Comparison of ENCODE assay signal across 8 cellular contexts in genomic region chr7:99551767-99552463, GRCh38. TPM values are rescaled to one million over a fixed set of nuclear protein-coding genes. Genes with fewer than 3 reads are reported as not detected.
DNase-seq lines count a peak whose midpoint lies in the region; ATAC-seq and TF ChIP-seq lines count a peak whose summit lies in the region.

FAM200A (minus strand) TSS chr7:99552114; CDS start chr7:99548407, 3,707 bp downstream.

- H3K4me3 Mint-ChIP-seq in GM23338 (peak within 1 kb of the TSS; percentile 90), neural progenitor cell (peak within 1 kb of the TSS; percentile 87)

- H3K9me2 ChIP-seq in GM23338 (ENCODE audit: insufficient read depth) (no peaks in the 10 kb centered on the region), Loucy (replicated peaks; ENCODE audit: low read depth, low read length) (no peaks in the 10 kb centered on the region)

- H2AFZ ChIP-seq in GM23338 (peak within 1 kb of the TSS; percentile 93), Loucy (ENCODE audit: low read length) (peak within 1 kb of the TSS; percentile 94), neural progenitor cell (replicated peaks) (peak within 1 kb of the TSS; percentile 87)

- H4K20me1 ChIP-seq in GM23338 (replicated peaks; ENCODE audit: insufficient read depth) (0 out of 2 replicates have a peak, but pooled peaks cover 2% of the 10 kb centered on the region), Loucy (ENCODE audit: insufficient read depth, low read length, poor library complexity, severe bottlenecking) (no peaks in the 10 kb centered on the region), neural progenitor cell (ENCODE audit: low read depth) (no peaks in the 10 kb centered on the region)

- H3K27ac ChIP-seq in GM23338 (ENCODE audit: low read depth) (peak within 1 kb of the TSS; percentile 60; the same call in 1 of the 2 replicates), neural progenitor cell (no peak within 1 kb of the TSS), stomach smooth muscle (ENCODE audit: low read length) (peak within 1 kb of the TSS; percentile 84)

- H3K27me3 Mint-ChIP-seq in GM23338 (ENCODE audit: insufficient read depth, low read depth, poor library complexity), result peaks cover 3% of the 10 kb centered on the region
- no peaks in the 10 kb centered on the region for H3K27me3 Mint-ChIP-seq in neural progenitor cell (ENCODE audit: insufficient read depth, low read depth)

- H3K27me3 ChIP-seq in GM23338 (ENCODE audit: insufficient read depth) (no peaks in the 10 kb centered on the region), Loucy (ENCODE audit: insufficient read depth, low read length, poor library complexity, severe bottlenecking) (no peaks in the 10 kb centered on the region), neural progenitor cell (no peaks in the 10 kb centered on the region), stomach smooth muscle (ENCODE audit: control insufficient read depth in 1 of 2, insufficient read depth in 2 of 2, low read length in 2 of 2) (no peaks in the 10 kb centered on the region)

- peak; percentile 100 for ATAC-seq in GM23338

- H3K36me3 Mint-ChIP-seq in GM23338 (ENCODE audit: low read depth) (peaks cover 38% of the 10 kb centered on the region), neural progenitor cell (peaks cover 34% of the 10 kb centered on the region)

- no peaks in the 10 kb centered on the region for H3K9me3 ChIP-seq in Loucy (ENCODE audit: insufficient read depth, low read depth, low read length)
- H3K9me3 ChIP-seq in neural progenitor cell (ENCODE audit: low read depth), result peaks cover 9% of the 10 kb centered on the region
- H3K9me3 ChIP-seq in stomach smooth muscle (ENCODE audit: control insufficient read depth in 2 of 2, low read length in 2 of 2), result no peaks in the 10 kb centered on the region

- H3K9me3 Mint-ChIP-seq in GM23338 (peaks cover 22% of the 10 kb centered on the region; the same call in 2 of the 3 replicates), neural progenitor cell (peaks cover 12% of the 10 kb centered on the region)

- H3K4me1 Mint-ChIP-seq in GM23338 (peaks cover 4% of the 10 kb centered on the region; the same call in 1 of the 3 replicates), neural progenitor cell (peaks cover 13% of the 10 kb centered on the region)

- H3F3A ChIP-seq in GM23338 (replicated peaks; ENCODE audit: low read depth) (peaks cover 4% of the 10 kb centered on the region; the same call in 1 of the 2 replicates), Loucy (ENCODE audit: low read depth) (no peaks in the 10 kb centered on the region), neural progenitor cell (ENCODE audit: low read depth) (peaks cover 5% of the 10 kb centered on the region)

- TF ChIP-seq CTCF in GM23338 (conservative IDR thresholded peaks at IDR 0.05; ENCODE audit: low read depth in 2 of 2) (no peak), Loucy (conservative IDR thresholded peaks at IDR 0.05; ENCODE audit: low read length) (no peak), neural progenitor cell (IDR thresholded peaks at IDR 0.05) (no peak)

- H3K27ac Mint-ChIP-seq in GM23338 (peak within 1 kb of the TSS; percentile 68; the same call in 1 of the 2 replicates), neural progenitor cell (peak within 1 kb of the TSS; percentile 10)

- H3K4me2 ChIP-seq in GM23338 (peak within 1 kb of the TSS; percentile 75), Loucy (ENCODE audit: low read depth, low read length, poor library complexity, severe bottlenecking) (peak within 1 kb of the TSS; percentile 93), neural progenitor cell (peak within 1 kb of the TSS; percentile 99)

- H3K9ac ChIP-seq in Loucy (ENCODE audit: low read depth, low read length, poor library complexity, severe bottlenecking) (peak within 1 kb of the TSS; percentile 95), neural progenitor cell (peak within 1 kb of the TSS; percentile 97), stomach smooth muscle (ENCODE audit: low read length in 2 of 2) (peak within 1 kb of the TSS; percentile 95 to 99)

- H3K4me3 ChIP-seq in GM23338 (peak within 1 kb of the TSS; percentile 95), Loucy (ENCODE audit: low read length, poor library complexity, severe bottlenecking) (peak within 1 kb of the TSS; percentile 91), neural progenitor cell (peak within 1 kb of the TSS; percentile 81), stomach smooth muscle (ENCODE audit: low read length in 2 of 2) (peak within 1 kb of the TSS; percentile 88 to 99)

- peaks cover 5% of the 10 kb centered on the region; the same call in 1 of the 2 replicates for H3K4me1 ChIP-seq in GM23338 (ENCODE audit: insufficient read depth)
- H3K4me1 ChIP-seq in Loucy (ENCODE audit: insufficient read depth, low read length, poor library complexity, severe bottlenecking), result peaks cover 22% of the 10 kb centered on the region
- H3K4me1 ChIP-seq in neural progenitor cell, result peaks cover 7% of the 10 kb centered on the region
- H3K4me1 ChIP-seq in stomach smooth muscle (ENCODE audit: control insufficient read depth, insufficient read depth, low read length), result peaks cover 8% of the 10 kb centered on the region

- peaks cover 3% of the 10 kb centered on the region; the same call in 1 of the 2 replicates for H3K36me3 ChIP-seq in GM23338 (ENCODE audit: insufficient read depth)
- H3K36me3 ChIP-seq in Loucy (ENCODE audit: insufficient read depth, low read length), result no peaks in the 10 kb centered on the region
- peaks cover 18% of the 10 kb centered on the region for H3K36me3 ChIP-seq in neural progenitor cell
- peaks cover 16% of the 10 kb centered on the region in 2 donors for H3K36me3 ChIP-seq in stomach smooth muscle (ENCODE audit: control insufficient read depth in 2 of 2, insufficient read depth in 2 of 2, low read length in 2 of 2)

- peaks cover 28% of the 10 kb centered on the region; the same call in 1 of the 2 replicates for H3K79me2 ChIP-seq in GM23338 (replicated peaks; ENCODE audit: insufficient read depth)
- H3K79me2 ChIP-seq in Loucy (ENCODE audit: insufficient read depth, low read length), result peaks cover 20% of the 10 kb centered on the region
- H3K79me2 ChIP-seq in neural progenitor cell (ENCODE audit: low read depth), result peaks cover 39% of the 10 kb centered on the region

- DNase-seq in Daoy (ENCODE audit: low read depth) (peak; percentile 97), GM23338 (ENCODE audit: low spot score) (peak; percentile 98), SHP77 treated with DMSO at 0.1 percent for 48 hours (lab: John Stamatoyannopoulos, UW) (peak; percentile 80), foreskin melanocyte (peak; percentile 90), neural progenitor cell (ENCODE audit: low spot score) (peak; percentile 96)
- DNase-seq in activated gamma-delta T cell treated with anti-CD3 and anti-CD28 coated beads, Interleukin-2, amount 50 U/mL, for 16 hours (ENCODE audit: low read depth), result peak; percentile 79

TF ChIP-seq in GM23338, 12 proteins besides CTCF, POLR2A, EP300 and RAD21 (continues in another document):
- TF ChIP-seq EZH2phosphoT487 (IDR thresholded peaks at IDR 0.05; ENCODE audit: unreplicated experiment), result no peak
- TF ChIP-seq POLR2AphosphoS5 (IDR thresholded peaks at IDR 0.05; ENCODE audit: low read depth), result peak; percentile 97
- no peak for TF ChIP-seq EZH2 (IDR thresholded peaks at IDR 0.05; ENCODE audit: low read depth, unreplicated experiment)
- no peak for TF ChIP-seq ZNF114 (CRISPR knock-in tag; IDR thresholded peaks at IDR 0.05)
- TF ChIP-seq JUNB (IDR thresholded peaks at IDR 0.05; ENCODE audit: unreplicated experiment), result no peak
- no peak for TF ChIP-seq STAT1 (IDR thresholded peaks at IDR 0.05; ENCODE audit: unreplicated experiment)

RNA-seq across cellular contexts. Expression of gene FAM200A, which starts in this region (rescaled TPM):
- total RNA-seq in Daoy (2014; rRNA removed; shearing (Covaris generic)), result 18.7 and 22.4 TPM in 2 replicates
- total RNA-seq in GM23338 (2014; rRNA removed; shearing (Covaris generic)), result 7.9 and 10.2 TPM in 2 replicates
- polyA plus RNA-seq in GM23338 (2016; fragmentation: Nextera tagmentation; extraction: Ambion mirVana), result 4.9 and 7.7 TPM in 2 replicates
- 14.7 and 21.1 TPM in 2 replicates for total RNA-seq in neural progenitor cell (ENCODE audit: low replicate concordance)
